8 cellular contexts compared by ENCODE assay signal in genomic region chr9:122912671-122912963, GRCh38. TPM values are rescaled to one million over a fixed set of nuclear protein-coding genes. Genes with fewer than 3 reads are reported as not detected.
A peak's percentile ranks its signal among the peaks of the same experiment; 100 is the strongest.
DNase-seq lines count a peak whose midpoint lies in the region; ATAC-seq and TF ChIP-seq lines count a peak whose summit lies in the region.

No MANE protein-coding gene starts in this region.

- CTCF ChIA-PET in RWPE1 (lab: Yijun Ruan, JAX) = interaction anchor here (0.6 to 1.4 kb wide), 3 partner anchors 11 to 79 kb away, joined by 3 to 5 read pairs (median 3); no protein-coding TSS in a partner anchor

- peak overlapping the region; percentile 98 for H3K4me2 ChIP-seq in parathyroid adenoma (ENCODE audit: low read length)

- DNase-seq in DMS114 treated with DMSO at 0.1 percent for 48 hours (lab: John Stamatoyannopoulos, UW; ENCODE audit: unreplicated experiment) (peak; percentile 21), RWPE1 (ENCODE audit: low spot score) (no peak), epithelial cell of proximal tubule (ENCODE audit: low read depth) (no peak), hypothalamus (lab: John Stamatoyannopoulos, UW) (no peak)

- H3K9me3 ChIP-seq in parathyroid adenoma (ENCODE audit: control insufficient read depth, low read length) = no peaks in the 10 kb centered on the region

- H3K27me3 ChIP-seq in parathyroid adenoma (ENCODE audit: control insufficient read depth, insufficient read depth, low read length) = no peaks in the 10 kb centered on the region

- H3K36me3 ChIP-seq in parathyroid adenoma (ENCODE audit: control insufficient read depth, insufficient read depth, low read length) = peaks cover 2% of the 10 kb centered on the region

- no peak for ATAC-seq in HG03442 (IDR thresholded peaks at IDR 0.05; ENCODE audit: unreplicated experiment)
- no peak for ATAC-seq in HG03135 (IDR thresholded peaks at IDR 0.05; ENCODE audit: unreplicated experiment)
- ATAC-seq in GM19452 (IDR thresholded peaks at IDR 0.05; ENCODE audit: unreplicated experiment) = no peak

- H3K9ac ChIP-seq in parathyroid adenoma = no peak overlapping the region

- H3K27ac ChIP-seq in RWPE1 (peak overlapping the region; percentile 94), parathyroid adenoma (peak overlapping the region; percentile 76)

- no peaks in the 10 kb centered on the region for H3K79me2 ChIP-seq in parathyroid adenoma

- peak overlapping the region; percentile 94 for H2AFZ ChIP-seq in parathyroid adenoma

- H3K4me3 ChIP-seq in epithelial cell of proximal tubule (ENCODE audit: low read depth, low read length) (peak overlapping the region; percentile 75), parathyroid adenoma (ENCODE audit: low read depth, low read length) (peak overlapping the region; percentile 96)

- POLR2A ChIA-PET in RWPE1 (lab: Yijun Ruan, JAX; ENCODE audit: low non-redundant PET) = interaction anchor here (1.0 to 2.0 kb wide), 4 partner anchors 9 to 85 kb away, joined by 3 to 12 read pairs (median 9); partner anchors contain the start of genes PDCL and ZBTB26

- peaks cover 5% of the 10 kb centered on the region for H3K4me1 ChIP-seq in parathyroid adenoma

- no peak for TF ChIP-seq CTCF in RWPE1 (conservative IDR thresholded peaks at IDR 0.05; ENCODE audit: low read depth)
- no peak for TF ChIP-seq CTCF in epithelial cell of proximal tubule (conservative IDR thresholded peaks at IDR 0.05; ENCODE audit: low read depth, low read length)
- TF ChIP-seq CTCF in parathyroid adenoma (IDR thresholded peaks at IDR 0.05) = no peak

RNA-seq across cellular contexts. Expression of gene ZBTB6, which starts 0.5 kb away (rescaled TPM):
- 6.9 and 9.3 TPM in 2 replicates for total RNA-seq in epithelial cell of proximal tubule

RNA-seq across cellular contexts. Expression of gene RC3H2, which starts 7.5 kb away (rescaled TPM):
- total RNA-seq in epithelial cell of proximal tubule = 26.1 and 35.2 TPM in 2 replicates

RNA-seq across cellular contexts. Expression of gene ZBTB26, which starts 18.7 kb away (rescaled TPM):
- 2.5 and 2.9 TPM in 2 replicates for total RNA-seq in epithelial cell of proximal tubule

RNA-seq across cellular contexts. Expression of gene RABGAP1, which starts 28.2 kb away (rescaled TPM):
- 10.6 and 13.1 TPM in 2 replicates for total RNA-seq in epithelial cell of proximal tubule
